9 cellular contexts compared by ENCODE assay signal in the genomic region with DNA sequence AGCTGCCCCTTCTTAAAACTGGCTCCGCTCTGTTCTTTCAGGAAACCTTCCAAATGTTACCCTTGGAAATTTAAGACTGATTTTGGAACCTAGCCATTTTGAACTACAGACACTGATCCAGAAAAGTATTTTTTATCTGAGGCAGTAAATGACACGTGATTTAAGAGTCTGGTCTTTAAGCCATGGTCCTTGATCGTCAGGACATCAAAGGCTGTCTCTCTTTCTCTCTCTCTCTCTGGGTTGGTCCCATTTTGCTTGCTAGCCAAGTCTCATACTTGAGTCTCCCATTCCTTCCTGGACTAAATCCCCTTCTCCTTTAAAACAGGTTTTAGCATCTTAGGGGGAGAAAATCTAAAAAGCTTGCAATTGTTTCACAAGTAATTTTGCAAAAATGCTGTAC.
"Had no signal": no experiment of that assay in that cellular context is flagged by ENCODE, and none has a peak within 500 bp of the region (broad histone marks: within the 10 kb centered on the region; RNA-seq: fewer than 3 reads in every experiment).

No MANE protein-coding gene starts in this region.

- H3K27me3 ChIP-seq: esophagus muscularis mucosa had no signal

- H3K9me3 ChIP-seq: esophagus muscularis mucosa had no signal

- H3K27ac ChIP-seq: parathyroid adenoma had no signal

- H3K4me3 ChIP-seq: esophagus muscularis mucosa had no signal

- ATAC-seq: stimulated activated naive B cell treated with anti-CD40 and anti-IgM and Interleukin-4, amounts not matched to agents 10 μg/mL and 1 μg/mL and 100 μg/mL, for 72 hours had no signal

- H3K36me3 ChIP-seq: esophagus muscularis mucosa had no signal

- DNase-seq: activated CD4-positive, alpha-beta memory T cell treated with anti-CD3 and anti-CD28 coated beads for 36 hours; activated CD4-positive, alpha-beta T cell treated with anti-CD3 and anti-CD28 coated beads for 1 hour; activated gamma-delta T cell treated with Interleukin-2 at 50 U/mL for 16 hours; activated T-cell treated with anti-CD3 and anti-CD28 coated beads, Interleukin-2, amount 50 U/mL, for 48 hours; mesendoderm; stimulated activated CD4-positive, alpha-beta T cell treated with anti-CD3 and anti-CD28 coated beads, Interleukin-2, amount 100 ng/mL, for 24 hours; stimulated activated naive B cell treated with anti-CD40 and anti-IgM and Interleukin-4, amounts not matched to agents 10 μg/mL and 1 μg/mL and 100 μg/mL, for 72 hours had no signal
